ENCODE assay signal across 8 cellular contexts in genomic region chr12:110102255-110102654, GRCh38. TPM values are rescaled to one million over a fixed set of nuclear protein-coding genes. Genes with fewer than 3 reads are reported as not detected.
DNase-seq lines count a peak whose midpoint lies in the region; ATAC-seq, FAIRE-seq and TF ChIP-seq lines count a peak whose summit lies in the region.

No MANE protein-coding gene starts in this region.

- no peaks in the 10 kb centered on the region for H3K36me3 ChIP-seq in BE2C

- intact Hi-C loops in head of caudate nucleus (cut with DNase I): loop anchor here (10.0 kb wide), 1 partner anchor 83 kb away; no protein-coding TSS in a partner anchor
- intact Hi-C loops in sciatic nerve (cut with DNase I): loop anchor here (10.0 kb wide), 1 partner anchor 323 kb away; no protein-coding TSS in a partner anchor

- peaks cover 3% of the 10 kb centered on the region; the same call in 1 of the 2 replicates for H3K4me1 ChIP-seq in BE2C

- DNase-seq in BE2C: peak; percentile 93
- DNase-seq in GM18507 (ENCODE audit: extremely low spot score, insufficient read length, low read depth): peak; percentile 17
- peak; percentile 72 to 83 for DNase-seq in NCI-H526 (lab: John Stamatoyannopoulos, UW)
- peak; percentile 61 for DNase-seq in activated CD8-positive, alpha-beta memory T cell treated with anti-CD3 and anti-CD28 coated beads, Interleukin-2, amount 50 U/mL, for 48 hours
- DNase-seq in head of caudate nucleus: peak in 34 of 42 donors; percentile 4 to 70 (median 40)
- peak; percentile 38 to 52 for DNase-seq in stimulated activated CD4-positive, alpha-beta T cell treated with anti-CD3 and anti-CD28 coated beads, Interleukin-2, amount 100 ng/mL, for 24 hours
- no peak for DNase-seq in sciatic nerve (ENCODE audit: low spot score)
- no peak for DNase-seq in omental fat pad (ENCODE audit: low spot score)

- no peaks in the 10 kb centered on the region for H3K9me3 ChIP-seq in BE2C

- ATAC-seq in sciatic nerve (no peak), omental fat pad (ENCODE audit: low FRiP score) (no peak)

- H3K27me3 ChIP-seq in BE2C: no peaks in the 10 kb centered on the region

- TF ChIP-seq CTCF in BE2C (IDR thresholded peaks at IDR 0.05; ENCODE audit: low read depth, low read length): peak; percentile 92
- no peak for TF ChIP-seq CTCF in omental fat pad (IDR thresholded peaks at IDR 0.05)

- H3K4me3 ChIP-seq in BE2C (ENCODE audit: low read depth, low read length): no peak overlapping the region

- no peak for FAIRE-seq in GM18507 (lab: Jason Lieb, UNC)

RNA-seq across cellular contexts. Expression of gene IFT81, which starts 21.9 kb away (rescaled TPM):
- 4.0 TPM for polyA plus RNA-seq in BE2C (2012; ENCODE audit: insufficient read depth, insufficient read length, low read depth)
- total RNA-seq in sciatic nerve: 17.3 TPM
- total RNA-seq in omental fat pad: 10 to 100 TPM in 1 of 4 donors, 1 to 10 TPM in 3; 4.0 to 14.8 (median 5.3) TPM

RNA-seq across cellular contexts. Expression of gene C12orf76, which starts 53.9 kb away (rescaled TPM):
- 24.5 TPM for polyA plus RNA-seq in BE2C (2012; ENCODE audit: insufficient read depth, insufficient read length, low read depth)
- total RNA-seq in sciatic nerve (40.3 TPM), omental fat pad (10 to 100 TPM in 3 of 4 donors, 1 to 10 TPM in 1; 7.4 to 17.0 (median 11.9) TPM)

Comparison
In these comparisons a context has a peak if more than half of its experiments do, and no peak if none do; other contexts are left out.
1. DNase-seq: peak in BE2C (single experiment), GM18507 (single experiment), NCI-H526 (2 of 2), activated CD8-positive, alpha-beta memory T cell treated with anti-CD3 and anti-CD28 coated beads, Interleukin-2, amount 50 U/mL, for 48 hours (single experiment), head of caudate nucleus (34 of 42) and stimulated activated CD4-positive, alpha-beta T cell treated with anti-CD3 and anti-CD28 coated beads, Interleukin-2, amount 100 ng/mL, for 24 hours (2 of 2); none in sciatic nerve (single experiment) and omental fat pad (single experiment).